In genomic region chr10:71268751-71269150, GRCh38 we compare ENCODE assay signal across 1 cellular context.
TF ChIP-seq lines count a peak whose summit lies in the region.

No MANE protein-coding gene starts in this region.

TF ChIP-seq in K562, 482 proteins besides CTCF, POLR2A, EP300 and RAD21:
- TF ChIP-seq MAZ (CRISPR knock-in tag; conservative IDR thresholded peaks at IDR 0.05 in 1 of 2, IDR thresholded peaks at IDR 0.05 in 1 of 2) (0 out of 4 replicates have a peak, but pooled peaks of 1 of the 2 experiments have one; percentile 4), ZNF395 (CRISPR knock-in tag; IDR thresholded peaks at IDR 0.05) (0 out of 2 replicates have a peak, but pooled peaks have one; percentile 21), PHB (CRISPR knock-in tag; IDR thresholded peaks at IDR 0.05) (0 out of 2 replicates have a peak, but pooled peaks have one; percentile 21), STAG1 (CRISPR knock-in tag; IDR thresholded peaks at IDR 0.05; ENCODE audit: borderline replicate concordance) (no peak), POLR2H (tag; IDR thresholded peaks at IDR 0.05; ENCODE audit: low read depth) (no peak)
